Comparison of ENCODE assay signal across 1 cellular context in the genomic region with DNA sequence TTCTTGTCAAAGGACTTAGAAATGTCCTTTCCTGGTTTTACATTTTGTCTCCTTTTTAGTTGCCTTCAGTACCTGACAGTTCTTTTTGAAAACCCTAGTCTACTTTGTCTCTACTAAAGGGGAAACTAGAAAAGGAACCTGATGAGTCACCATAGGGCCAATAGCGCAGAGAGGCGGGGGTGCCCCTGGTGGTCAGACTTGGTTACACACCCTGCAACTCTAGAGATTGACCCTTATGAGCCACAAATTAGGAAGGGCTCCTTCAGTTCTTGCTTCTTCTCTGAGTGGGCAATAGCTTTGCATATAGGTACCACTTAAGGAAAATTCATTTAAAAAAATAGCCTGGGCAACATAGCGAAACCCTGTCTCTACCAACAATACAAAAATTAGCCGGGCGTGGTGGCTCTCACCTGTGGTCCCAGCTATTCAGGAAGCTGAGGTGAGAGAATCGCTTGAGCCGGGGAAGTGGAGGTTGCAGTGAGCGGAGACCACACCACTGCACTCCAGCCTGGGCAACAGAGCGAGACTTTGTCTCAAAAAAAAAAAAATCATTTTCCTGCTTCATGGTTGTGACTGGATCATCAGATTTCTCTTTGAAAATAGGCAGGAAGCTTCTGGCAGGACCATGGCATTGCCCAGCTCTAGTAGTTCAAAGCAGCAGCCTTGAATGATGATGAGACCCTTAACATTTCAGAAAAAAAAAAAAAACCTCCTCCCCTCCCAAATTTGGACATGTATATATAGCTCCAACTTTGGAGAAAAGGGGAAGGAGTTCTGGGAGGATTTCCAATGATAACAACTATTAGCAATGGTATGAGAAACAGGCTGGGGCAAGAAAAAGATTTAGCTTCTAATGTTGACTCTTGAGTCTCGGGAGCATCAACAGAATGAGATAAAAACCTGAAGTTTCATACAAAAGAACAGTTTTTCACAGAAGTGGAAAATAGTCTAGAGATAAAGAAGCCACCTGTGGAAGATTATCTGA.
TF ChIP-seq lines count a peak whose summit lies in the region.

No MANE protein-coding gene starts in this region.

TF ChIP-seq in GM12878, 131 proteins besides CTCF, POLR2A, EP300 and RAD21 (continued from another document and continues in another):
- no peak for TF ChIP-seq USF2 (IDR thresholded peaks at IDR 0.05; ENCODE audit: borderline replicate concordance, low read depth, low read length)
- no peak for TF ChIP-seq ZBTB33 (IDR thresholded peaks at IDR 0.05)
- no peak for TF ChIP-seq SMAD5 (IDR thresholded peaks at IDR 0.05; ENCODE audit: low read depth)
- TF ChIP-seq SRF (IDR thresholded peaks at IDR 0.05; ENCODE audit: low read depth in 2 of 2, low read length in 2 of 2), result 0 out of 4 replicates have a peak, but pooled peaks of 1 of the 2 experiments have one; percentile 12
- no peak for TF ChIP-seq HDAC2 (IDR thresholded peaks at IDR 0.05)
- no peak for TF ChIP-seq SMAD1 (IDR thresholded peaks at IDR 0.05; ENCODE audit: low read depth, partially characterized antibody)
- TF ChIP-seq CBX5 (IDR thresholded peaks at IDR 0.05; ENCODE audit: low read depth), result peak; percentile 85
- TF ChIP-seq RFX5 (IDR thresholded peaks at IDR 0.05; ENCODE audit: low read depth, low read length), result no peak
- no peak for TF ChIP-seq SUPT20H (IDR thresholded peaks at IDR 0.05; ENCODE audit: borderline replicate concordance, control insufficient read depth, low read depth, low read length)
- no peak for TF ChIP-seq WRNIP1 (IDR thresholded peaks at IDR 0.05; ENCODE audit: borderline replicate concordance, low read depth, low read length)
- TF ChIP-seq JUND (IDR thresholded peaks at IDR 0.05; ENCODE audit: low read depth, low read length), result peak; percentile 83
- TF ChIP-seq EGR1 (IDR thresholded peaks at IDR 0.05; ENCODE audit: borderline replicate concordance in 1 of 2, low read depth in 2 of 2, low read length in 2 of 2), result 0 out of 3 replicates have a peak, but pooled peaks of 1 of the 2 experiments have one; percentile 23
- TF ChIP-seq E4F1 (IDR thresholded peaks at IDR 0.05; ENCODE audit: borderline replicate concordance, partially characterized antibody), result no peak
- TF ChIP-seq POU2F2 (IDR thresholded peaks at IDR 0.05; ENCODE audit: borderline replicate concordance, low read depth, low read length), result no peak
- no peak; the same call in 1 of the 2 replicates for TF ChIP-seq IKZF1 (conservative IDR thresholded peaks at IDR 0.05)
- TF ChIP-seq IRF4 (IDR thresholded peaks at IDR 0.05; ENCODE audit: low read depth, low read length), result peak; percentile 54; the same call in 1 of the 2 replicates
- no peak for TF ChIP-seq ESRRA (IDR thresholded peaks at IDR 0.05; ENCODE audit: low read length)
- TF ChIP-seq MTA3 (IDR thresholded peaks at IDR 0.05; ENCODE audit: borderline replicate concordance, low read length), result no peak
- TF ChIP-seq CREB1 (IDR thresholded peaks at IDR 0.05; ENCODE audit: low read depth), result peak; percentile 35; the same call in 1 of the 2 replicates
- no peak for TF ChIP-seq CHD2 (IDR thresholded peaks at IDR 0.05; ENCODE audit: borderline replicate concordance, low read depth, low read length)
- no peak for TF ChIP-seq ZZZ3 (IDR thresholded peaks at IDR 0.05; ENCODE audit: control insufficient read depth, insufficient read length, low read depth)
- no peak for TF ChIP-seq YBX1 (IDR thresholded peaks at IDR 0.05)
- TF ChIP-seq CHD4 (IDR thresholded peaks at IDR 0.05), result no peak
- no peak for TF ChIP-seq SPI1 (IDR thresholded peaks at IDR 0.05; ENCODE audit: borderline replicate concordance, insufficient read depth, low read depth, low read length)
- no peak for TF ChIP-seq MYB (IDR thresholded peaks at IDR 0.05; ENCODE audit: borderline replicate concordance, low read depth, low read length)
- TF ChIP-seq TBL1XR1 (IDR thresholded peaks at IDR 0.05; ENCODE audit: low read depth, low read length), result no peak
- TF ChIP-seq ZNF592 (IDR thresholded peaks at IDR 0.05), result no peak
- TF ChIP-seq GABPA (IDR thresholded peaks at IDR 0.05; ENCODE audit: low read depth), result no peak
- TF ChIP-seq, protein P1, sequence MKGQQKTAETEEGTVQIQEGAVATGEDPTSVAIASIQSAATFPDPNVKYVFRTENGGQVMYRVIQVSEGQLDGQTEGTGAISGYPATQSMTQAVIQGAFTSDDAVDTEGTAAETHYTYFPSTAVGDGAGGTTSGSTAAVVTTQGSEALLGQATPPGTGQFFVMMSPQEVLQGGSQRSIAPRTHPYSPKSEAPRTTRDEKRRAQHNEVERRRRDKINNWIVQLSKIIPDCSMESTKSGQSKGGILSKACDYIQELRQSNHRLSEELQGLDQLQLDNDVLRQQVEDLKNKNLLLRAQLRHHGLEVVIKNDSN (IDR thresholded peaks at IDR 0.05; ENCODE audit: borderline replicate concordance, extremely low read length, insufficient read depth, low read depth, low read length), result no peak
- TF ChIP-seq, protein P2, sequence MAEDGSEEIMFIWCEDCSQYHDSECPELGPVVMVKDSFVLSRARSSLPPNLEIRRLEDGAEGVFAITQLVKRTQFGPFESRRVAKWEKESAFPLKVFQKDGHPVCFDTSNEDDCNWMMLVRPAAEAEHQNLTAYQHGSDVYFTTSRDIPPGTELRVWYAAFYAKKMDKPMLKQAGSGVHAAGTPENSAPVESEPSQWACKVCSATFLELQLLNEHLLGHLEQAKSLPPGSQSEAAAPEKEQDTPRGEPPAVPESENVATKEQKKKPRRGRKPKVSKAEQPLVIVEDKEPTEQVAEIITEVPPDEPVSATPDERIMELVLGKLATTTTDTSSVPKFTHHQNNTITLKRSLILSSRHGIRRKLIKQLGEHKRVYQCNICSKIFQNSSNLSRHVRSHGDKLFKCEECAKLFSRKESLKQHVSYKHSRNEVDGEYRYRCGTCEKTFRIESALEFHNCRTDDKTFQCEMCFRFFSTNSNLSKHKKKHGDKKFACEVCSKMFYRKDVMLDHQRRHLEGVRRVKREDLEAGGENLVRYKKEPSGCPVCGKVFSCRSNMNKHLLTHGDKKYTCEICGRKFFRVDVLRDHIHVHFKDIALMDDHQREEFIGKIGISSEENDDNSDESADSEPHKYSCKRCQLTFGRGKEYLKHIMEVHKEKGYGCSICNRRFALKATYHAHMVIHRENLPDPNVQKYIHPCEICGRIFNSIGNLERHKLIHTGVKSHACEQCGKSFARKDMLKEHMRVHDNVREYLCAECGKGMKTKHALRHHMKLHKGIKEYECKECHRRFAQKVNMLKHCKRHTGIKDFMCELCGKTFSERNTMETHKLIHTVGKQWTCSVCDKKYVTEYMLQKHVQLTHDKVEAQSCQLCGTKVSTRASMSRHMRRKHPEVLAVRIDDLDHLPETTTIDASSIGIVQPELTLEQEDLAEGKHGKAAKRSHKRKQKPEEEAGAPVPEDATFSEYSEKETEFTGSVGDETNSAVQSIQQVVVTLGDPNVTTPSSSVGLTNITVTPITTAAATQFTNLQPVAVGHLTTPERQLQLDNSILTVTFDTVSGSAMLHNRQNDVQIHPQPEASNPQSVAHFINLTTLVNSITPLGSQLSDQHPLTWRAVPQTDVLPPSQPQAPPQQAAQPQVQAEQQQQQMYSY (CRISPR knock-in tag; IDR thresholded peaks at IDR 0.05), result no peak
- peak; percentile 50; a peak in 1 of 4 replicates for TF ChIP-seq IKZF2 (IDR thresholded peaks at IDR 0.05)
- TF ChIP-seq, protein P3, sequence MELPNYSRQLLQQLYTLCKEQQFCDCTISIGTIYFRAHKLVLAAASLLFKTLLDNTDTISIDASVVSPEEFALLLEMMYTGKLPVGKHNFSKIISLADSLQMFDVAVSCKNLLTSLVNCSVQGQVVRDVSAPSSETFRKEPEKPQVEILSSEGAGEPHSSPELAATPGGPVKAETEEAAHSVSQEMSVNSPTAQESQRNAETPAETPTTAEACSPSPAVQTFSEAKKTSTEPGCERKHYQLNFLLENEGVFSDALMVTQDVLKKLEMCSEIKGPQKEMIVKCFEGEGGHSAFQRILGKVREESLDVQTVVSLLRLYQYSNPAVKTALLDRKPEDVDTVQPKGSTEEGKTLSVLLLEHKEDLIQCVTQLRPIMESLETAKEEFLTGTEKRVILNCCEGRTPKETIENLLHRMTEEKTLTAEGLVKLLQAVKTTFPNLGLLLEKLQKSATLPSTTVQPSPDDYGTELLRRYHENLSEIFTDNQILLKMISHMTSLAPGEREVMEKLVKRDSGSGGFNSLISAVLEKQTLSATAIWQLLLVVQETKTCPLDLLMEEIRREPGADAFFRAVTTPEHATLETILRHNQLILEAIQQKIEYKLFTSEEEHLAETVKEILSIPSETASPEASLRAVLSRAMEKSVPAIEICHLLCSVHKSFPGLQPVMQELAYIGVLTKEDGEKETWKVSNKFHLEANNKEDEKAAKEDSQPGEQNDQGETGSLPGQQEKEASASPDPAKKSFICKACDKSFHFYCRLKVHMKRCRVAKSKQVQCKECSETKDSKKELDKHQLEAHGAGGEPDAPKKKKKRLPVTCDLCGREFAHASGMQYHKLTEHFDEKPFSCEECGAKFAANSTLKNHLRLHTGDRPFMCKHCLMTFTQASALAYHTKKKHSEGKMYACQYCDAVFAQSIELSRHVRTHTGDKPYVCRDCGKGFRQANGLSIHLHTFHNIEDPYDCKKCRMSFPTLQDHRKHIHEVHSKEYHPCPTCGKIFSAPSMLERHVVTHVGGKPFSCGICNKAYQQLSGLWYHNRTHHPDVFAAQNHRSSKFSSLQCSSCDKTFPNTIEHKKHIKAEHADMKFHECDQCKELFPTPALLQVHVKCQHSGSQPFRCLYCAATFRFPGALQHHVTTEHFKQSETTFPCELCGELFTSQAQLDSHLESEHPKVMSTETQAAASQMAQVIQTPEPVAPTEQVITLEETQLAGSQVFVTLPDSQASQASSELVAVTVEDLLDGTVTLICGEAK (IDR thresholded peaks at IDR 0.05; ENCODE audit: borderline replicate concordance), result no peak
- TF ChIP-seq, protein P4, sequence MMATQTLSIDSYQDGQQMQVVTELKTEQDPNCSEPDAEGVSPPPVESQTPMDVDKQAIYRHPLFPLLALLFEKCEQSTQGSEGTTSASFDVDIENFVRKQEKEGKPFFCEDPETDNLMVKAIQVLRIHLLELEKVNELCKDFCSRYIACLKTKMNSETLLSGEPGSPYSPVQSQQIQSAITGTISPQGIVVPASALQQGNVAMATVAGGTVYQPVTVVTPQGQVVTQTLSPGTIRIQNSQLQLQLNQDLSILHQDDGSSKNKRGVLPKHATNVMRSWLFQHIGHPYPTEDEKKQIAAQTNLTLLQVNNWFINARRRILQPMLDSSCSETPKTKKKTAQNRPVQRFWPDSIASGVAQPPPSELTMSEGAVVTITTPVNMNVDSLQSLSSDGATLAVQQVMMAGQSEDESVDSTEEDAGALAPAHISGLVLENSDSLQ (IDR thresholded peaks at IDR 0.05), result no peak
